In genomic region chr13:99982021-99982740, GRCh38 we compare ENCODE assay signal across 9 cellular contexts. TPM values are rescaled to one million over a fixed set of nuclear protein-coding genes. Genes with fewer than 3 reads are reported as not detected.
A peak's percentile ranks its signal among the peaks of the same experiment; 100 is the strongest.
DNase-seq lines count a peak whose midpoint lies in the region; FAIRE-seq and TF ChIP-seq lines count a peak whose summit lies in the region.
"Had no signal": no experiment of that assay in that cellular context is flagged by ENCODE, and none has a peak within 500 bp of the region (broad histone marks: within the 10 kb centered on the region; RNA-seq: fewer than 3 reads in every experiment).

No MANE protein-coding gene starts in this region.

- 2 to 4% methylated on average over 61 to 62 of the region's 101 CpGs for WGBS in GM23248 (ENCODE audit: low coverage in 1 of 2, low lambda C conversion rate in 2 of 2, missing lambda C conversion rate in 2 of 2), 2 experiments

- H3K4me3 ChIP-seq in GM23248 (peak overlapping the region; percentile 44), PC-9 (peak overlapping the region; percentile 98), parathyroid adenoma (ENCODE audit: low read depth, low read length) (no peak overlapping the region)

- intact Hi-C loops in PC-9 (cut with micrococcal nuclease; ENCODE audit: unreplicated experiment), result loop anchor here (5.0 to 10.0 kb wide), 2 partner anchors 485 to 533 kb away; no protein-coding TSS in a partner anchor
- intact Hi-C loops in activated T-helper 2 cell treated with anti-CD3 and anti-CD28 coated beads, Interferon-gamma antibody, Interleukin-2, Interleukin-4, amounts not matched to agents 10 μg/mL and 5 μg/mL and 100 μg/mL, durations not matched to agents 14 hours and 24 hours and 36 hours (cut with micrococcal nuclease), result loop anchor here (5.0 kb wide), 1 partner anchor 255 kb away; no protein-coding TSS in a partner anchor

- H3F3A ChIP-seq in GM23248 (ENCODE audit: insufficient read depth) (no peaks in the 10 kb centered on the region), PC-9 (ENCODE audit: insufficient read depth, low read depth) (peaks cover 11% of the 10 kb centered on the region)

- POLR2A ChIA-PET in PC-9 (lab: Charles Lee; ENCODE audit: unreplicated experiment), result interaction anchor here (0.7 kb wide), 1 partner anchor 452 kb away, joined by 4 read pairs; no protein-coding TSS in a partner anchor

- H3K9me3 ChIP-seq in GM23248 (ENCODE audit: low read depth), result no peaks in the 10 kb centered on the region
- no peaks in the 10 kb centered on the region for H3K9me3 ChIP-seq in PC-9 (ENCODE audit: insufficient read depth, low read depth)
- no peaks in the 10 kb centered on the region for H3K9me3 ChIP-seq in parathyroid adenoma (ENCODE audit: control insufficient read depth, low read length)

- no peaks in the 10 kb centered on the region for H4K20me1 ChIP-seq in GM23248 (ENCODE audit: insufficient read depth)
- peaks cover 7% of the 10 kb centered on the region; the same call in 1 of the 2 replicates for H4K20me1 ChIP-seq in PC-9 (ENCODE audit: insufficient read depth)

- H3K9ac ChIP-seq in GM23248 (no peak overlapping the region), parathyroid adenoma (no peak overlapping the region)

- H3K27me3 ChIP-seq in GM23248 (replicated peaks; ENCODE audit: insufficient read depth) (peaks cover 80% of the 10 kb centered on the region), PC-9 (ENCODE audit: insufficient read depth, low read depth) (no peaks in the 10 kb centered on the region), parathyroid adenoma (ENCODE audit: control insufficient read depth, insufficient read depth, low read length) (peaks cover 42% of the 10 kb centered on the region)

- peaks cover 30% of the 10 kb centered on the region for H3K27me3 Mint-ChIP-seq in endothelial cell (ENCODE audit: unreplicated experiment)
- H3K27me3 Mint-ChIP-seq in activated T-helper 2 cell treated with anti-CD3 and anti-CD28 coated beads, Interferon-gamma antibody, Interleukin-2, Interleukin-4, amounts not matched to agents 10 μg/mL and 5 μg/mL and 100 μg/mL, durations not matched to agents 14 hours and 24 hours and 36 hours (ENCODE audit: low read depth), result peaks cover 64% of the 10 kb centered on the region

- H3K79me2 ChIP-seq in GM23248 (ENCODE audit: insufficient read depth), result no peaks in the 10 kb centered on the region
- peaks cover 28% of the 10 kb centered on the region for H3K79me2 ChIP-seq in PC-9 (ENCODE audit: low read depth)
- no peaks in the 10 kb centered on the region for H3K79me2 ChIP-seq in parathyroid adenoma

- BruUV-seq in PC-9 (replicated peaks; lab: Mats Ljungman, UMichigan), result no TSS peak

- H3K9me2 ChIP-seq in GM23248 (ENCODE audit: insufficient read depth), result no peaks in the 10 kb centered on the region
- H3K9me2 ChIP-seq in PC-9 (ENCODE audit: insufficient read depth), result no peaks in the 10 kb centered on the region

- H3K27ac ChIP-seq in GM23248, result no peak overlapping the region
- H3K27ac ChIP-seq in PC-9, result no peak overlapping the region
- no peak overlapping the region for H3K27ac ChIP-seq in parathyroid adenoma

- H3K4me2 ChIP-seq in GM23248 (ENCODE audit: unreplicated experiment) (peak overlapping the region; percentile 14), PC-9 (peak overlapping the region; percentile 98), parathyroid adenoma (ENCODE audit: low read length) (peak overlapping the region; percentile 38)

- no peak overlapping the region for H3K27ac Mint-ChIP-seq in endothelial cell (ENCODE audit: unreplicated experiment)
- H3K27ac Mint-ChIP-seq in activated T-helper 2 cell treated with anti-CD3 and anti-CD28 coated beads, Interferon-gamma antibody, Interleukin-2, Interleukin-4, amounts not matched to agents 10 μg/mL and 5 μg/mL and 100 μg/mL, durations not matched to agents 14 hours and 24 hours and 36 hours, result no peak overlapping the region

- H3K36me3 ChIP-seq in GM23248 (ENCODE audit: low read depth), result no peaks in the 10 kb centered on the region
- 0 out of 2 replicates have a peak, but pooled peaks cover 8% of the 10 kb centered on the region for H3K36me3 ChIP-seq in PC-9 (ENCODE audit: low read depth)
- H3K36me3 ChIP-seq in parathyroid adenoma (ENCODE audit: control insufficient read depth, insufficient read depth, low read length), result no peaks in the 10 kb centered on the region

- FAIRE-seq in GM12892 (lab: Jason Lieb, UNC), result no peak

- no peak for TF ChIP-seq POLR2A in GM12892 (IDR thresholded peaks at IDR 0.05; ENCODE audit: low read depth, low read length)

- in situ Hi-C loops in GM23248 (cut with MboI), result no loop called here

- TF ChIP-seq CTCF in PC-9 (conservative IDR thresholded peaks at IDR 0.05) (0 out of 2 replicates have a peak, but pooled peaks have one; percentile 3), endothelial cell (IDR thresholded peaks at IDR 0.05; ENCODE audit: unreplicated experiment) (no peak), parathyroid adenoma (IDR thresholded peaks at IDR 0.05) (no peak)

- H3K4me3 Mint-ChIP-seq in endothelial cell (ENCODE audit: unreplicated experiment), result peak overlapping the region; percentile 85
- no peak overlapping the region for H3K4me3 Mint-ChIP-seq in activated T-helper 2 cell treated with anti-CD3 and anti-CD28 coated beads, Interferon-gamma antibody, Interleukin-2, Interleukin-4, amounts not matched to agents 10 μg/mL and 5 μg/mL and 100 μg/mL, durations not matched to agents 14 hours and 24 hours and 36 hours (ENCODE audit: low read depth)

- no peaks in the 10 kb centered on the region for H3K9me3 Mint-ChIP-seq in endothelial cell (ENCODE audit: unreplicated experiment)
- peaks cover 9% of the 10 kb centered on the region for H3K9me3 Mint-ChIP-seq in activated T-helper 2 cell treated with anti-CD3 and anti-CD28 coated beads, Interferon-gamma antibody, Interleukin-2, Interleukin-4, amounts not matched to agents 10 μg/mL and 5 μg/mL and 100 μg/mL, durations not matched to agents 14 hours and 24 hours and 36 hours

- peaks cover 40% of the 10 kb centered on the region for H3K4me1 Mint-ChIP-seq in endothelial cell (ENCODE audit: unreplicated experiment)
- peaks cover 4% of the 10 kb centered on the region for H3K4me1 Mint-ChIP-seq in activated T-helper 2 cell treated with anti-CD3 and anti-CD28 coated beads, Interferon-gamma antibody, Interleukin-2, Interleukin-4, amounts not matched to agents 10 μg/mL and 5 μg/mL and 100 μg/mL, durations not matched to agents 14 hours and 24 hours and 36 hours (ENCODE audit: low read depth)

- peak overlapping the region; percentile 62 for H2AFZ ChIP-seq in GM23248
- H2AFZ ChIP-seq in PC-9, result peak overlapping the region; percentile 88
- no peak overlapping the region for H2AFZ ChIP-seq in parathyroid adenoma

- no peaks in the 10 kb centered on the region for H3K4me1 ChIP-seq in GM23248 (ENCODE audit: insufficient read depth)
- H3K4me1 ChIP-seq in PC-9 (replicated peaks; ENCODE audit: insufficient read depth), result peaks cover 15% of the 10 kb centered on the region
- H3K4me1 ChIP-seq in parathyroid adenoma, result no peaks in the 10 kb centered on the region

- peaks cover 6% of the 10 kb centered on the region for H3K36me3 Mint-ChIP-seq in endothelial cell (ENCODE audit: low read depth, unreplicated experiment)
- peaks cover 6% of the 10 kb centered on the region for H3K36me3 Mint-ChIP-seq in activated T-helper 2 cell treated with anti-CD3 and anti-CD28 coated beads, Interferon-gamma antibody, Interleukin-2, Interleukin-4, amounts not matched to agents 10 μg/mL and 5 μg/mL and 100 μg/mL, durations not matched to agents 14 hours and 24 hours and 36 hours (ENCODE audit: low read depth)

- peak; percentile 52 for DNase-seq in GM23248
- peak in 1 of 2 experiments; percentile 29 for DNase-seq in PC-9
- peak; percentile 47 for DNase-seq in endothelial cell (ENCODE audit: low spot score)
- no peak for DNase-seq in activated T-helper 2 cell treated with anti-CD3 and anti-CD28 coated beads, Interferon-gamma antibody, Interleukin-2, Interleukin-4, amounts not matched to agents 10 μg/mL and 5 μg/mL and 100 μg/mL, durations not matched to agents 14 hours and 24 hours and 36 hours (ENCODE audit: low spot score)
- no peak for DNase-seq in AG08396 (ENCODE audit: low spot score)
- no peak for DNase-seq in NCI-H2196 treated with DMSO at 0.1 percent for 48 hours (lab: John Stamatoyannopoulos, UW; ENCODE audit: unreplicated experiment)
- DNase-seq in GM12892 (ENCODE audit: insufficient read length), result no peak

- CTCF ChIA-PET in PC-9 (lab: Charles Lee), result interaction anchor here (0.6 kb wide), 2 partner anchors 108 to 533 kb away, joined by 3 to 6 read pairs; no protein-coding TSS in a partner anchor

RNA-seq across cellular contexts. Expression of gene ZIC2, which starts 0.6 kb away (rescaled TPM):
- total RNA-seq in GM23248 (2014; rRNA removed; shearing (Covaris generic)), result not detected in 2 replicates
- not detected in 2 replicates for polyA plus RNA-seq in GM23248 (2016; fragmentation: Nextera tagmentation; extraction: Ambion mirVana)
- total RNA-seq in PC-9 (2021) (13.6 and 14.7 TPM in 2 replicates), endothelial cell (ENCODE audit: unreplicated experiment) (3.8 TPM)
- not detected in 2 replicates for total RNA-seq in activated T-helper 2 cell treated with anti-CD3 and anti-CD28 coated beads, Interferon-gamma antibody, Interleukin-2, Interleukin-4, amounts not matched to agents 10 μg/mL and 5 μg/mL and 100 μg/mL, durations not matched to agents 14 hours and 24 hours and 36 hours
- polyA plus RNA-seq in GM12892 (2012; ENCODE audit: missing spikeins), result not detected
- total RNA-seq: fibroblast of lung had no signal
- polyA plus RNA-seq: fibroblast of lung had no signal

RNA-seq across cellular contexts. Expression of gene ZIC5, which starts 10.6 kb away (rescaled TPM):
- not detected in 2 replicates for total RNA-seq in GM23248 (2014; rRNA removed; shearing (Covaris generic))
- polyA plus RNA-seq in GM23248 (2016; fragmentation: Nextera tagmentation; extraction: Ambion mirVana), result not detected in 2 replicates
- 0.61 and 0.68 TPM in 2 replicates for total RNA-seq in PC-9 (2021)
- total RNA-seq in endothelial cell (ENCODE audit: unreplicated experiment), result 0.10 TPM
- total RNA-seq in activated T-helper 2 cell treated with anti-CD3 and anti-CD28 coated beads, Interferon-gamma antibody, Interleukin-2, Interleukin-4, amounts not matched to agents 10 μg/mL and 5 μg/mL and 100 μg/mL, durations not matched to agents 14 hours and 24 hours and 36 hours, result not detected in 2 replicates
- polyA plus RNA-seq in GM12892 (2012; ENCODE audit: missing spikeins), result not detected
- total RNA-seq: fibroblast of lung had no signal
- polyA plus RNA-seq: fibroblast of lung had no signal

Comparison
In these comparisons a context has a peak if more than half of its experiments do, and no peak if none do; other contexts are left out.
1. DNase-seq: peak in GM23248 (single experiment) and endothelial cell (single experiment); none in activated T-helper 2 cell treated with anti-CD3 and anti-CD28 coated beads, Interferon-gamma antibody, Interleukin-2, Interleukin-4, amounts not matched to agents 10 μg/mL and 5 μg/mL and 100 μg/mL, durations not matched to agents 14 hours and 24 hours and 36 hours (single experiment), AG08396 (single experiment), NCI-H2196 treated with DMSO at 0.1 percent for 48 hours (single experiment) and GM12892 (single experiment).
2. H3K4me2 ChIP-seq: peak in every context shown above with its lines; median percentile 98 in PC-9; 38 in parathyroid adenoma; 14 in GM23248.